ENCODE assay signal across 3 cellular contexts in genomic region chr3:159157275-159157674, GRCh38.
"Had no signal": no experiment of that assay in that cellular context is flagged by ENCODE, and none has a peak within 500 bp of the region (broad histone marks: within the 10 kb centered on the region; RNA-seq: fewer than 3 reads in every experiment).

No MANE protein-coding gene starts in this region.

- DNase-seq: GDM1, GF-D8 had no signal

- H3K4me3 ChIP-seq: GM12878 had no signal

- ATAC-seq: GM12878 had no signal
